Comparison of ENCODE assay signal across 8 cellular contexts in the genomic region with DNA sequence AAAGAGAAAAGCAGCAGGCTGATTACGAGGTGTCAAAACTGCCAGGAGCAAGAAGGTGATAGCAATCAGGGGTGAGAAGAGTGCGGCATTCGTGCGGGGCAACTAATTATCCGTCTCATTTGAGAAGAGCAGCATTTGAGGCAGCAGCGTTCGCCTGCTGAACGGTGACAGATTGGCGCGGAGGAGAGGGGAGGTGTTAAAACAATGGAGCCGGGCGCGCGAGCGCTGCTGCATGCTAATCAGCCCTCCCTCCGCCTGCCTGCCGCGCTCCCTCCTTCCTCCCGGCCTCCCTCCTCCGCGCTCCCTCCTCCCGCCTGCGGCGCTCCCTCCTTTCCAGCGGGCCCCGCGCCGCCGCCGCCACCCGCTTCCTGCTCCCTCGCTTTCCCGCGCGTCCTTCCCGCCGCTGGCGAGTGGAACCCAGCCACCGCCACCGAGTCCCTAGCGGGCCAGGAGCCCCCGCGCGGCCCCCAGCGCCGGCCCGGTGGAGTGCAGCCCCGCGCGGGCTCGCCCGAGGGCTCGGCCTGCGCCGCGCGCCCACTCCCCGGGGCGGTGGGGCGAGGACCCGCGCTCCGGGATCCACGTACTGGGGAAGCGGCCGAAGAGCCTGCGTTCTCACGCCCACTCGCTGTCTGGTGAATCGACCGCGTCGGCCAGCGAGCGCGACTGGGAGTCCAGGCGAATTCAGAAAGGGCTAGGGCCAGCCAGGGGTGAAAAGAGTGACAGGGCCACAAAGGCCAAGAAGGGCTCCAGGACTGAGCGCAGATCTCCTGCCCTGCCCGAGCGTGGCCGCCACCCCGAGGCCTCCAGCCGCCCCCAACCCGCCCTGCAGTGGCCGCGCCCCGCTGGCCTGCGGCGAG.
DNase-seq lines count a peak whose midpoint lies in the region; ATAC-seq, FAIRE-seq and TF ChIP-seq lines count a peak whose summit lies in the region.

No MANE protein-coding gene starts in this region.

- H3K4me3 ChIP-seq in esophagus (ENCODE audit: low read depth in 1 of 2, low read length in 2 of 2) = peak overlapping the region; percentile 57 to 68

- H3K27ac ChIP-seq in esophagus (ENCODE audit: low read depth in 2 of 2, low read length in 1 of 2) = peak overlapping the region in 1 of 2 donors; percentile 51

- FAIRE-seq in GM12891 (lab: Jason Lieb, UNC) = peak; percentile 92

- H3K9me3 ChIP-seq in esophagus (ENCODE audit: control insufficient read depth in 2 of 2, insufficient read depth in 1 of 2, low read depth in 1 of 2, low read length in 1 of 2) = no peaks in the 10 kb centered on the region

- ATAC-seq in HG02678 (IDR thresholded peaks at IDR 0.05; ENCODE audit: unreplicated experiment) (peak; percentile 29), HG03571 (IDR thresholded peaks at IDR 0.05; ENCODE audit: unreplicated experiment) (no peak)

- no peak for TF ChIP-seq POLR2A in GM12891 (IDR thresholded peaks at IDR 0.05; ENCODE audit: low read depth, low read length)

- WGBS in esophagus, 2 donors = 12 to 14% methylated on average over 72 to 89 of the region's 89 CpGs

- peaks cover 0 to 2% of the 10 kb centered on the region in 2 donors for H3K36me3 ChIP-seq in esophagus (ENCODE audit: control insufficient read depth in 2 of 2, insufficient read depth in 2 of 2, low read length in 1 of 2)

- no peaks in the 10 kb centered on the region for H3K27me3 ChIP-seq in esophagus (ENCODE audit: control insufficient read depth in 1 of 2, insufficient read depth in 2 of 2, low read length in 2 of 2)

- H3K4me1 ChIP-seq in esophagus (ENCODE audit: control insufficient read depth in 2 of 2, insufficient read depth in 2 of 2, low read length in 1 of 2) = peaks cover 4 to 5% of the 10 kb centered on the region in 2 donors

- DNase-seq in GM12891 (ENCODE audit: insufficient read length, low spot score) = no peak
- DNase-seq in NCI-H345 (lab: John Stamatoyannopoulos, UW) = peak; percentile 77
- DNase-seq in activated T-cell treated with anti-CD3 and anti-CD28 coated beads, Interleukin-2, amount 50 U/mL, for 48 hours = peak; percentile 64 to 75
- peak; percentile 63 for DNase-seq in middle frontal gyrus (ENCODE audit: extremely low spot score, low spot score)
- peak; percentile 31 to 64 (median 54) for DNase-seq in stimulated activated naive CD4-positive, alpha-beta T cell (lab: John Stamatoyannopoulos, UW)

TF ChIP-seq in GM12891, 5 proteins besides CTCF, POLR2A, EP300 and RAD21:
- TF ChIP-seq PAX5 (IDR thresholded peaks at IDR 0.05; ENCODE audit: insufficient read depth, low read length, severe bottlenecking) (no peak), TAF1 (IDR thresholded peaks at IDR 0.05; ENCODE audit: low read depth, low read length) (no peak), POU2F2 (IDR thresholded peaks at IDR 0.05; ENCODE audit: low read depth, low read length) (no peak), POLR2AphosphoS5 (IDR thresholded peaks at IDR 0.05; ENCODE audit: low read depth, low read length) (no peak), SPI1 (IDR thresholded peaks at IDR 0.05; ENCODE audit: low read depth, low read length) (no peak)
